ENCODE assay signal across 23 cellular contexts in genomic region chr15:77731945-77732344, GRCh38.
DNase-seq lines count a peak whose midpoint lies in the region; ATAC-seq, FAIRE-seq and TF ChIP-seq lines count a peak whose summit lies in the region.
"Had no signal": no experiment of that assay in that cellular context is flagged by ENCODE, and none has a peak within 500 bp of the region (broad histone marks: within the 10 kb centered on the region; RNA-seq: fewer than 3 reads in every experiment).

No MANE protein-coding gene starts in this region.

- H2AFZ ChIP-seq in HepG2 (ENCODE audit: low read length): no peak overlapping the region

- H3K9ac ChIP-seq in HepG2 (ENCODE audit: insufficient read depth, low read depth, low read length): no peak overlapping the region
- H3K9ac ChIP-seq: BLaER1 treated with 17β-estradiol and CSF1 and Interleukin-3, amounts not matched to agents 10 nM and 100 nM had no signal

- 14% methylated on average over 2 of the region's 5 CpGs for WGBS in HepG2 (ENCODE audit: low lambda C conversion rate)
- WGBS in right lobe of liver (ENCODE audit: insufficient coverage, low coverage, low lambda C conversion rate, missing lambda C conversion rate): 41% methylated on average over 3 of the region's 5 CpGs

- H3K9me3 ChIP-seq in HepG2 (ENCODE audit: low read length) (no peaks in the 10 kb centered on the region), right lobe of liver (no peaks in the 10 kb centered on the region)
- H3K9me3 ChIP-seq: BE2C; BLaER1 treated with 17β-estradiol and CSF1 and Interleukin-3, amounts not matched to agents 10 nM and 100 nM had no signal

- H3K36me3 ChIP-seq in HepG2 (replicated peaks in 1 of 2; ENCODE audit: control insufficient read depth in 1 of 2, insufficient read depth in 2 of 2, low read length in 2 of 2) (no peaks in the 10 kb centered on the region), right lobe of liver (no peaks in the 10 kb centered on the region)
- H3K36me3 ChIP-seq: BE2C; BLaER1 treated with 17β-estradiol and CSF1 and Interleukin-3, amounts not matched to agents 10 nM and 100 nM had no signal

- FAIRE-seq in HepG2 (lab: Jason Lieb, UNC): no peak
- FAIRE-seq: A204.1, D721Med, GM12891, GM18507 had no signal

- H4K20me1 ChIP-seq in HepG2 (ENCODE audit: insufficient read depth, low read length): no peaks in the 10 kb centered on the region

- DNase-seq in HepG2 (ENCODE audit: low spot score): no peak
- DNase-seq in right lobe of liver: no peak
- DNase-seq in ureter (ENCODE audit: low spot score): no peak
- DNase-seq: ACHN; AML-193; BE2C; CD4-positive, alpha-beta T cell; CD8-positive, alpha-beta memory T cell; DMS53; DMS79 treated with DMSO at 0.1 percent for 48 hours; GF-D8; GOT3; H7 had no signal

- H3K27me3 ChIP-seq in HepG2 (ENCODE audit: control insufficient read depth in 1 of 2, insufficient read depth in 2 of 2, low read length in 2 of 2) (peaks cover 4 to 10% of the 10 kb centered on the region in 2 experiments; a peak in 2 of 5 replicates), right lobe of liver (no peaks in the 10 kb centered on the region)
- H3K27me3 ChIP-seq: BE2C; BLaER1 treated with 17β-estradiol and CSF1 and Interleukin-3, amounts not matched to agents 10 nM and 100 nM had no signal

- in situ Hi-C loops in HepG2 (cut with HindIII; ENCODE audit: extremely low pct_ligation_motif_present, low pct_unique_long_range_greater_than_20kb): no loop called here

- no TSS peak for BruUV-seq in HepG2 (replicated peaks; lab: Mats Ljungman, UMichigan)

- H3K79me2 ChIP-seq in HepG2 (ENCODE audit: insufficient read depth, low read length): no peaks in the 10 kb centered on the region

- TF ChIP-seq CTCF in HepG2 (CRISPR knock-in tag; IDR thresholded peaks at IDR 0.05) (no peak), right lobe of liver (IDR thresholded peaks at IDR 0.05) (no peak)

- TF ChIP-seq POLR2A in HepG2 (IDR thresholded peaks at IDR 0.05; ENCODE audit: insufficient read depth in 1 of 2, low read depth in 2 of 2, low read length in 2 of 2): no peak
- TF ChIP-seq POLR2A in right lobe of liver (IDR thresholded peaks at IDR 0.05): no peak

- ATAC-seq in HepG2 (no peak), right lobe of liver (no peak), HG03354 (IDR thresholded peaks at IDR 0.05; ENCODE audit: poor library complexity, severe bottlenecking, unreplicated experiment) (no peak)
- ATAC-seq: HCT116 had no signal

- intact Hi-C loops in HepG2 (cut with micrococcal nuclease; ENCODE audit: unreplicated experiment): no loop called here
- intact Hi-C loops in right lobe of liver (cut with DNase I): no loop called here

- H3K4me1 ChIP-seq in HepG2 (ENCODE audit: insufficient read depth, low read length) (no peaks in the 10 kb centered on the region), right lobe of liver (no peaks in the 10 kb centered on the region)
- H3K4me1 ChIP-seq: BE2C had no signal

- H3K27ac ChIP-seq in HepG2 (ENCODE audit: extremely low read length, insufficient read depth, low read length): no peak overlapping the region
- no peak overlapping the region for H3K27ac ChIP-seq in right lobe of liver
- peak overlapping the region; percentile 10 for H3K27ac ChIP-seq in cingulate gyrus (ENCODE audit: low read depth, low read length)
- peak overlapping the region; percentile 27 for H3K27ac ChIP-seq in temporal lobe (ENCODE audit: low read depth, low read length)
- H3K27ac ChIP-seq: 22Rv1; BLaER1 treated with 17β-estradiol and CSF1 and Interleukin-3, amounts not matched to agents 10 nM and 100 nM had no signal

- TF ChIP-seq EP300 in HepG2 (IDR thresholded peaks at IDR 0.05; ENCODE audit: low read depth in 2 of 2, low read length in 2 of 2) (no peak), HepG2 (CRISPR knock-in tag; IDR thresholded peaks at IDR 0.05; ENCODE audit: borderline replicate concordance) (no peak)

- CTCF ChIA-PET in HepG2 (lab: Yijun Ruan, JAX; ENCODE audit: low intra/inter-chr PET ratio, low total read pairs): no interaction called here

- no peak overlapping the region for H3K4me2 ChIP-seq in HepG2 (ENCODE audit: low read depth, low read length)
- H3K4me2 ChIP-seq: BLaER1 treated with 17β-estradiol and CSF1 and Interleukin-3, amounts not matched to agents 10 nM and 100 nM had no signal

- no peak for TF ChIP-seq RAD21 in HepG2 (CRISPR knock-in tag; IDR thresholded peaks at IDR 0.05)

- POLR2A ChIA-PET in HepG2 (lab: Yijun Ruan, JAX): no interaction called here

- H3K4me3 ChIP-seq in HepG2 (replicated peaks in 1 of 3; ENCODE audit: insufficient read depth in 1 of 3, low read depth in 2 of 3, low read length in 3 of 3): no peak overlapping the region
- H3K4me3 ChIP-seq in right lobe of liver: no peak overlapping the region
- H3K4me3 ChIP-seq: BLaER1 treated with 17β-estradiol and CSF1 and Interleukin-3, amounts not matched to agents 10 nM and 100 nM had no signal

TF ChIP-seq in HepG2, 621 proteins besides CTCF, POLR2A, EP300 and RAD21:
- TF ChIP-seq ZNF629 (CRISPR knock-in tag; conservative IDR thresholded peaks at IDR 0.05): peak; percentile 74
- no peak for TF ChIP-seq SNAPC5 (CRISPR knock-in tag; IDR thresholded peaks at IDR 0.05; ENCODE audit: borderline replicate concordance)

Comparison
In these comparisons a context has a peak if more than half of its experiments do, and no peak if none do; other contexts are left out.
1. H3K27ac ChIP-seq: peak in cingulate gyrus (single experiment) and temporal lobe (single experiment); none in HepG2 (single experiment) and right lobe of liver (0 of 3).